1 cellular context compared by ENCODE assay signal in genomic region chrX:67543818-67544217, GRCh38.
TF ChIP-seq lines count a peak whose summit lies in the region.

A gene with protein sequence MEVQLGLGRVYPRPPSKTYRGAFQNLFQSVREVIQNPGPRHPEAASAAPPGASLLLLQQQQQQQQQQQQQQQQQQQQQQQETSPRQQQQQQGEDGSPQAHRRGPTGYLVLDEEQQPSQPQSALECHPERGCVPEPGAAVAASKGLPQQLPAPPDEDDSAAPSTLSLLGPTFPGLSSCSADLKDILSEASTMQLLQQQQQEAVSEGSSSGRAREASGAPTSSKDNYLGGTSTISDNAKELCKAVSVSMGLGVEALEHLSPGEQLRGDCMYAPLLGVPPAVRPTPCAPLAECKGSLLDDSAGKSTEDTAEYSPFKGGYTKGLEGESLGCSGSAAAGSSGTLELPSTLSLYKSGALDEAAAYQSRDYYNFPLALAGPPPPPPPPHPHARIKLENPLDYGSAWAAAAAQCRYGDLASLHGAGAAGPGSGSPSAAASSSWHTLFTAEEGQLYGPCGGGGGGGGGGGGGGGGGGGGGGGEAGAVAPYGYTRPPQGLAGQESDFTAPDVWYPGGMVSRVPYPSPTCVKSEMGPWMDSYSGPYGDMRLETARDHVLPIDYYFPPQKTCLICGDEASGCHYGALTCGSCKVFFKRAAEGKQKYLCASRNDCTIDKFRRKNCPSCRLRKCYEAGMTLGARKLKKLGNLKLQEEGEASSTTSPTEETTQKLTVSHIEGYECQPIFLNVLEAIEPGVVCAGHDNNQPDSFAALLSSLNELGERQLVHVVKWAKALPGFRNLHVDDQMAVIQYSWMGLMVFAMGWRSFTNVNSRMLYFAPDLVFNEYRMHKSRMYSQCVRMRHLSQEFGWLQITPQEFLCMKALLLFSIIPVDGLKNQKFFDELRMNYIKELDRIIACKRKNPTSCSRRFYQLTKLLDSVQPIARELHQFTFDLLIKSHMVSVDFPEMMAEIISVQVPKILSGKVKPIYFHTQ (plus strand): TSS chrX:67544021. CDS start chrX:67545147, 1,126 bp downstream.

TF ChIP-seq in HepG2, 621 proteins besides CTCF, POLR2A, EP300 and RAD21 (continued from another document):
- TF ChIP-seq, protein P1, sequence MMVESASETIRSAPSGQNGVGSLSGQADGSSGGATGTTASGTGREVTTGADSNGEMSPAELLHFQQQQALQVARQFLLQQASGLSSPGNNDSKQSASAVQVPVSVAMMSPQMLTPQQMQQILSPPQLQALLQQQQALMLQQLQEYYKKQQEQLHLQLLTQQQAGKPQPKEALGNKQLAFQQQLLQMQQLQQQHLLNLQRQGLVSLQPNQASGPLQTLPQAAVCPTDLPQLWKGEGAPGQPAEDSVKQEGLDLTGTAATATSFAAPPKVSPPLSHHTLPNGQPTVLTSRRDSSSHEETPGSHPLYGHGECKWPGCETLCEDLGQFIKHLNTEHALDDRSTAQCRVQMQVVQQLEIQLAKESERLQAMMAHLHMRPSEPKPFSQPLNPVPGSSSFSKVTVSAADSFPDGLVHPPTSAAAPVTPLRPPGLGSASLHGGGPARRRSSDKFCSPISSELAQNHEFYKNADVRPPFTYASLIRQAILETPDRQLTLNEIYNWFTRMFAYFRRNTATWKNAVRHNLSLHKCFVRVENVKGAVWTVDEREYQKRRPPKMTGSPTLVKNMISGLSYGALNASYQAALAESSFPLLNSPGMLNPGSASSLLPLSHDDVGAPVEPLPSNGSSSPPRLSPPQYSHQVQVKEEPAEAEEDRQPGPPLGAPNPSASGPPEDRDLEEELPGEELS (CRISPR knock-in tag; IDR thresholded peaks at IDR 0.05) = no peak
- TF ChIP-seq ZNF382 (CRISPR knock-in tag; IDR thresholded peaks at IDR 0.05; ENCODE audit: borderline replicate concordance) (no peak), HIVEP1 (CRISPR knock-in tag; IDR thresholded peaks at IDR 0.05) (no peak), SOX5 (CRISPR knock-in tag; IDR thresholded peaks at IDR 0.05; ENCODE audit: borderline replicate concordance) (no peak), YY1 (IDR thresholded peaks at IDR 0.05; ENCODE audit: insufficient read depth, insufficient replicate concordance, low read depth, low read length) (no peak), CREM (IDR thresholded peaks at IDR 0.05) (no peak), CREM (CRISPR knock-in tag; IDR thresholded peaks at IDR 0.05) (no peak)
- TF ChIP-seq, protein P2, sequence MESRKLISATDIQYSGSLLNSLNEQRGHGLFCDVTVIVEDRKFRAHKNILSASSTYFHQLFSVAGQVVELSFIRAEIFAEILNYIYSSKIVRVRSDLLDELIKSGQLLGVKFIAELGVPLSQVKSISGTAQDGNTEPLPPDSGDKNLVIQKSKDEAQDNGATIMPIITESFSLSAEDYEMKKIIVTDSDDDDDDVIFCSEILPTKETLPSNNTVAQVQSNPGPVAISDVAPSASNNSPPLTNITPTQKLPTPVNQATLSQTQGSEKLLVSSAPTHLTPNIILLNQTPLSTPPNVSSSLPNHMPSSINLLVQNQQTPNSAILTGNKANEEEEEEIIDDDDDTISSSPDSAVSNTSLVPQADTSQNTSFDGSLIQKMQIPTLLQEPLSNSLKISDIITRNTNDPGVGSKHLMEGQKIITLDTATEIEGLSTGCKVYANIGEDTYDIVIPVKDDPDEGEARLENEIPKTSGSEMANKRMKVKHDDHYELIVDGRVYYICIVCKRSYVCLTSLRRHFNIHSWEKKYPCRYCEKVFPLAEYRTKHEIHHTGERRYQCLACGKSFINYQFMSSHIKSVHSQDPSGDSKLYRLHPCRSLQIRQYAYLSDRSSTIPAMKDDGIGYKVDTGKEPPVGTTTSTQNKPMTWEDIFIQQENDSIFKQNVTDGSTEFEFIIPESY (CRISPR knock-in tag; IDR thresholded peaks at IDR 0.05) = no peak
- TF ChIP-seq, protein P3, sequence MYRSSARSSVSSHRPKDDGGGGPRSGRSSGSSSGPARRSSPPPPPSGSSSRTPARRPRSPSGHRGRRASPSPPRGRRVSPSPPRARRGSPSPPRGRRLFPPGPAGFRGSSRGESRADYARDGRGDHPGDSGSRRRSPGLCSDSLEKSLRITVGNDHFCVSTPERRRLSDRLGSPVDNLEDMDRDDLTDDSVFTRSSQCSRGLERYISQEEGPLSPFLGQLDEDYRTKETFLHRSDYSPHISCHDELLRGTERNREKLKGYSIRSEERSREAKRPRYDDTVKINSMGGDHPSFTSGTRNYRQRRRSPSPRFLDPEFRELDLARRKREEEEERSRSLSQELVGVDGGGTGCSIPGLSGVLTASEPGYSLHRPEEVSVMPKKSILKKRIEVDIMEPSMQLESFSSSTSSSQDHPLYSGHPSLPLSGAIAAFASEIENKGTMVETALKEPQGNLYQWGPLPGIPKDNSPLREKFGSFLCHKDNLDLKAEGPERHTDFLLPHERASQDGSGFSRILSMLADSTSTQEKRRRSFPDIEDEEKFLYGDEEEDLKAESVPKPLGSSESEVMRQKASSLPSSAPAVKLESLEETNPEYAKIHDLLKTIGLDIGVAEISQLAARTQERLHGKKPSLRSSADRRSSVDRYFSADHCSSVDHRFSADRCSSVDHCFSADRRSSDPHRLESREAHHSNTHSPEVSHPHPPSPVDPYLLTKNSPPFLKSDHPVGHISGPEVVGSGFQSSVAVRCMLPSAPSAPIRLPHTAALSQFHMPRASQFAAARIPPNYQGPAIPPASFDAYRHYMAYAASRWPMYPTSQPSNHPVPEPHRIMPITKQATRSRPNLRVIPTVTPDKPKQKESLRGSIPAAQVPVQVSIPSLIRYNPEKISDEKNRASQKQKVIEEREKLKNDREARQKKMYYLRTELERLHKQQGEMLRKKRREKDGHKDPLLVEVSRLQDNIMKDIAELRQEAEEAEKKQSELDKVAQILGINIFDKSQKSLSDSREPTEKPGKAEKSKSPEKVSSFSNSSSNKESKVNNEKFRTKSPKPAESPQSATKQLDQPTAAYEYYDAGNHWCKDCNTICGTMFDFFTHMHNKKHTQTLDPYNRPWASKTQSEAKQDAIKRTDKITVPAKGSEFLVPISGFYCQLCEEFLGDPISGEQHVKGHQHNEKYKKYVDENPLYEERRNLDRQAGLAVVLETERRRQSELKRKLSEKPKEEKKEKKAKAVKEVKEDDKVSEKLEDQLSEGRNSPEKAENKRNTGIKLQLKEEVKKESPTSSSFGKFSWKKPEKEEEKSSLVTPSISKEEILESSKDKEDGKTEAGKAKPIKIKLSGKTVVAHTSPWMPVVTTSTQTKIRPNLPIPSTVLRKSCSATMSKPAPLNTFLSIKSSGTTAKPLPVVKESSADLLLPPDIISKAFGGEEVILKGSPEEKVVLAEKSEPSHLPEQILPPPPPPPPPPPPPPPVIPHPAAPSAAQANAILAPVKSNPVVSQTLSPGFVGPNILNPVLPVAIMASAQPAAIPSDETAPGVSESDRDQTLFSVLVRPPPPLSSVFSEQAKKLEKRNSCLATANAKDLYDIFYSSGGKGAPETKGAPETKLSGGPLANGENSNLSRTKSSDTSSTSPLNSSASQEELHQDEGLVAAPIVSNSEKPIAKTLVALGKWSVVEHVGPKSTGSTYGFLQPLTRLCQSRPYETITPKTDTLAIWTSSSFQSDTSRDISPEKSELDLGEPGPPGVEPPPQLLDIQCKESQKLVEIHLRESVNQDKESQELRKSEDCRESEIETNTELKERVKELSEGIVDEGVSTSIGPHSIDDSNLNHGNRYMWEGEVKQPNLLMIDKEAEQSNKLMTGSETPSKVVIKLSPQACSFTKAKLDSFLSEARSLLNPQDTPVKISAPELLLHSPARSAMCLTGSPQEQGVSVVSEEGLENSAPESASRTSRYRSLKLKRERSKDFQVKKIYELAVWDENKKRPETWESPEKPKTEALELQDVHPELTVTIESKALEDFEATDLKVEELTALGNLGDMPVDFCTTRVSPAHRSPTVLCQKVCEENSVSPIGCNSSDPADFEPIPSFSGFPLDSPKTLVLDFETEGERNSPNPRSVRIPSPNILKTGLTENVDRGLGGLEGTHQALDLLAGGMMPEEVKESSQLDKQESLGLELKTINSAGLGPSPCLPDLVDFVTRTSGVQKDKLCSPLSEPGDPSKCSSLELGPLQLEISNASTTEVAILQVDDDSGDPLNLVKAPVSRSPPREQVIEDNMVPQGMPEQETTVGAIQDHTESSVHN (CRISPR knock-in tag; IDR thresholded peaks at IDR 0.05) = no peak
- TF ChIP-seq, protein P4, sequence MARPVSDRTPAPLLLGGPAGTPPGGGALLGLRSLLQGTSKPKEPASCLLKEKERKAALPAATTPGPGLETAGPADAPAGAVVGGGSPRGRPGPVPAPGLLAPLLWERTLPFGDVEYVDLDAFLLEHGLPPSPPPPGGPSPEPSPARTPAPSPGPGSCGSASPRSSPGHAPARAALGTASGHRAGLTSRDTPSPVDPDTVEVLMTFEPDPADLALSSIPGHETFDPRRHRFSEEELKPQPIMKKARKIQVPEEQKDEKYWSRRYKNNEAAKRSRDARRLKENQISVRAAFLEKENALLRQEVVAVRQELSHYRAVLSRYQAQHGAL (CRISPR knock-in tag; IDR thresholded peaks at IDR 0.05; ENCODE audit: not compliant biosample characterization) = no peak
- TF ChIP-seq, protein P5, sequence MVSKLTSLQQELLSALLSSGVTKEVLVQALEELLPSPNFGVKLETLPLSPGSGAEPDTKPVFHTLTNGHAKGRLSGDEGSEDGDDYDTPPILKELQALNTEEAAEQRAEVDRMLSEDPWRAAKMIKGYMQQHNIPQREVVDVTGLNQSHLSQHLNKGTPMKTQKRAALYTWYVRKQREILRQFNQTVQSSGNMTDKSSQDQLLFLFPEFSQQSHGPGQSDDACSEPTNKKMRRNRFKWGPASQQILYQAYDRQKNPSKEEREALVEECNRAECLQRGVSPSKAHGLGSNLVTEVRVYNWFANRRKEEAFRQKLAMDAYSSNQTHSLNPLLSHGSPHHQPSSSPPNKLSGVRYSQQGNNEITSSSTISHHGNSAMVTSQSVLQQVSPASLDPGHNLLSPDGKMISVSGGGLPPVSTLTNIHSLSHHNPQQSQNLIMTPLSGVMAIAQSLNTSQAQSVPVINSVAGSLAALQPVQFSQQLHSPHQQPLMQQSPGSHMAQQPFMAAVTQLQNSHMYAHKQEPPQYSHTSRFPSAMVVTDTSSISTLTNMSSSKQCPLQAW (CRISPR knock-in tag; IDR thresholded peaks at IDR 0.05) = no peak
